In the genomic region with DNA sequence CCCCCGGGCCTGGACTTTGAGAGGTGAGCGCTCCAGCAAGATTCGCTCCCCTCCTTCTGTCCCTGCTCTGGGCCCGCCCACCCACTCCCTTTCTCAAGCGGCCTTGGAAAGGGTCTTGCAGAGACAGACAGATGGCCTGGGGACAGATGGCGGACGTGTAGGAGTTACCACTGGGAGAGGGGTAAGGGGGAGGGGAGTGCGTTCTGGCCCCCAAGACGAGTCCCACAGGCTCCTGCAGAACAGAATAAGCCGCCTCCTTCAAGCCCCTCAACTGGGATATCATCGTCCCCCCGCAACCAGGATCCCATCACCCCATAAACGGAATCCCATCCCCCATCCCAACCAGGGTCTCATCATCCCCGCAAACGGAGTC, we compare ENCODE assay signal across 8 cellular contexts. TPM values are rescaled to one million over a fixed set of nuclear protein-coding genes. Genes with fewer than 3 reads are reported as not detected.
DNase-seq lines count a peak whose midpoint lies in the region; ATAC-seq and TF ChIP-seq lines count a peak whose summit lies in the region.

No MANE protein-coding gene starts in this region.

- in situ Hi-C loops in Panc1 (cut with HindIII; ENCODE audit: low pct_unique_long_range_greater_than_20kb, low sequenced_read_pairs): no loop called here

- no peak for DNase-seq in Panc1 (ENCODE audit: low read depth, low spot score)
- DNase-seq in fibroblast of mammary gland (ENCODE audit: low read depth): no peak

- H3K36me3 ChIP-seq in Panc1 (ENCODE audit: control insufficient read depth, insufficient read depth, low read length): peaks cover 4% of the 10 kb centered on the region; the same call in 1 of the 2 replicates
- no peaks in the 10 kb centered on the region for H3K36me3 ChIP-seq in rectal smooth muscle tissue (ENCODE audit: control insufficient read depth, insufficient read depth, low read length)

- H3K4me3 ChIP-seq in GM08714 (ENCODE audit: low read length) (peak overlapping the region; percentile 49; the same call in 1 of the 2 replicates), Panc1 (ENCODE audit: low read depth in 2 of 2, low read length in 2 of 2) (peak overlapping the region; percentile 38 to 61), fibroblast of mammary gland (ENCODE audit: control insufficient read depth, low read depth, low read length) (peak overlapping the region; percentile 46), rectal smooth muscle tissue (ENCODE audit: low read length) (peak overlapping the region; percentile 76)

- intact Hi-C loops in Panc1 (cut with micrococcal nuclease; ENCODE audit: unreplicated experiment): loop anchor here (5.0 kb wide), 1 partner anchor 58 kb away; no protein-coding TSS in a partner anchor

- POLR2A ChIA-PET in Panc1 (lab: Charles Lee): no interaction called here

- no peak for ATAC-seq in Panc1
- no peak for ATAC-seq in GM21786 (IDR thresholded peaks at IDR 0.05; ENCODE audit: unreplicated experiment)
- ATAC-seq in GM21423 (IDR thresholded peaks at IDR 0.05; ENCODE audit: unreplicated experiment): no peak
- no peak for ATAC-seq in HG02981 (IDR thresholded peaks at IDR 0.05; ENCODE audit: unreplicated experiment)
- no peak for ATAC-seq in GM19351 (IDR thresholded peaks at IDR 0.05; ENCODE audit: unreplicated experiment)

- TF ChIP-seq CTCF in Panc1 (IDR thresholded peaks at IDR 0.05) (no peak), fibroblast of mammary gland (conservative IDR thresholded peaks at IDR 0.05; ENCODE audit: control insufficient read depth, insufficient read depth, low read depth, low read length) (no peak)

- peaks cover 3% of the 10 kb centered on the region for H3K4me1 ChIP-seq in Panc1 (ENCODE audit: control insufficient read depth, insufficient read depth, low read length)
- peaks cover 5% of the 10 kb centered on the region for H3K4me1 ChIP-seq in rectal smooth muscle tissue (ENCODE audit: control insufficient read depth, insufficient read depth, low read length)

- H3K9ac ChIP-seq in rectal smooth muscle tissue (ENCODE audit: low read length): peak overlapping the region; percentile 87

- H3K9me3 ChIP-seq in Panc1 (ENCODE audit: control insufficient read depth, insufficient read depth, low read depth, low read length): no peaks in the 10 kb centered on the region

- CTCF ChIA-PET in Panc1 (lab: Charles Lee): interaction anchor here (0.6 to 2.2 kb wide), 4 partner anchors 8 to 69 kb away, joined by 3 to 12 read pairs (median 6); no protein-coding TSS in a partner anchor

- no peaks in the 10 kb centered on the region for H3K27me3 ChIP-seq in Panc1 (ENCODE audit: control insufficient read depth, insufficient read depth, low read length)
- no peaks in the 10 kb centered on the region for H3K27me3 ChIP-seq in rectal smooth muscle tissue (ENCODE audit: control insufficient read depth, insufficient read depth, low read length)

- BruUV-seq in Panc1 (replicated peaks; lab: Mats Ljungman, UMichigan): no TSS peak

- H3K27ac ChIP-seq in Panc1 (ENCODE audit: low read length) (no peak overlapping the region), rectal smooth muscle tissue (ENCODE audit: low read depth, low read length) (peak overlapping the region; percentile 79)

RNA-seq across cellular contexts. Expression of a gene that starts 3.6 kb away (rescaled TPM):
- total RNA-seq in Panc1 (2021; ENCODE audit: unreplicated experiment): 4.8 TPM
- 3.8 TPM for polyA plus RNA-seq in Panc1 (2012; ENCODE audit: insufficient read length)

RNA-seq across cellular contexts. Expression of a gene that starts 34.4 kb away (rescaled TPM):
- total RNA-seq in Panc1 (2021; ENCODE audit: unreplicated experiment): 78.1 TPM
- polyA plus RNA-seq in Panc1 (2012; ENCODE audit: insufficient read length): 190 TPM
